Comparison of ENCODE assay signal across 17 cellular contexts in genomic region chr13:94950303-94950702, GRCh38.
DNase-seq lines count a peak whose midpoint lies in the region; ATAC-seq and TF ChIP-seq lines count a peak whose summit lies in the region.
"Had no signal": no experiment of that assay in that cellular context is flagged by ENCODE, and none has a peak within 500 bp of the region (broad histone marks: within the 10 kb centered on the region; RNA-seq: fewer than 3 reads in every experiment).

No MANE protein-coding gene starts in this region.

- ATAC-seq in Panc1 = no peak
- ATAC-seq: CD8-positive, alpha-beta T cell; left lung had no signal

- H3K4me3 Mint-ChIP-seq in endothelial cell (ENCODE audit: unreplicated experiment) = no peak overlapping the region
- H3K4me3 Mint-ChIP-seq: CD8-positive, alpha-beta T cell had no signal

- H3K9me3 Mint-ChIP-seq in endothelial cell (ENCODE audit: unreplicated experiment) = no peaks in the 10 kb centered on the region

- POLR2A ChIA-PET in Panc1 (lab: Charles Lee) = no interaction called here

- H3K27ac ChIP-seq in Panc1 (ENCODE audit: low read length) (no peak overlapping the region), mesenchymal stem cell (ENCODE audit: low read length, poor library complexity, severe bottlenecking) (no peak overlapping the region), tibial nerve (no peak overlapping the region)
- H3K27ac ChIP-seq: left lung, PC-9, sigmoid colon had no signal

- no peaks in the 10 kb centered on the region for H3K36me3 ChIP-seq in Panc1 (ENCODE audit: control insufficient read depth, insufficient read depth, low read length)
- no peaks in the 10 kb centered on the region for H3K36me3 ChIP-seq in mesenchymal stem cell (ENCODE audit: control insufficient read depth in 1 of 2, insufficient read depth in 2 of 2, low read depth in 1 of 2, low read length in 2 of 2)
- H3K36me3 ChIP-seq in tibial nerve = no peaks in the 10 kb centered on the region
- H3K36me3 ChIP-seq: left lung, MG63, sigmoid colon had no signal

- H2BK120ac ChIP-seq in mesenchymal stem cell (ENCODE audit: low read depth, low read length) = no peak overlapping the region

- H4K8ac ChIP-seq in mesenchymal stem cell (ENCODE audit: low read length) = no peak overlapping the region

- no peak overlapping the region for H4K91ac ChIP-seq in mesenchymal stem cell (ENCODE audit: low read length)

- H3K27ac Mint-ChIP-seq in endothelial cell (ENCODE audit: unreplicated experiment) = no peak overlapping the region
- H3K27ac Mint-ChIP-seq: CD8-positive, alpha-beta T cell had no signal

- no peak for TF ChIP-seq EP300 in tibial nerve (IDR thresholded peaks at IDR 0.05)

- H3K4me2 ChIP-seq in mesenchymal stem cell (ENCODE audit: low read length, poor library complexity, severe bottlenecking) = no peak overlapping the region
- H3K4me2 ChIP-seq: PC-9 had no signal

- H2BK15ac ChIP-seq in mesenchymal stem cell (ENCODE audit: low read depth, poor library complexity, severe bottlenecking) = no peak overlapping the region

- DNase-seq in EH (ENCODE audit: low read depth) (peak; percentile 32), Panc1 (ENCODE audit: low read depth, low spot score) (no peak), endothelial cell (ENCODE audit: low spot score) (peak; percentile 6), mesenchymal stem cell (peak; percentile 28), tibial nerve (ENCODE audit: low spot score in 2 of 2) (no peak), amniotic stem cell (lab: John Stamatoyannopoulos, UW) (no peak)
- no peak for DNase-seq in activated CD4-positive, alpha-beta T cell treated with anti-CD3 and anti-CD28 coated beads, Interleukin-2, amount 50 U/mL, for 4 hours
- no peak for DNase-seq in activated CD8-positive, alpha-beta memory T cell treated with anti-CD3 and anti-CD28 coated beads, Interleukin-2, amount 50 U/mL, for 4 hours
- DNase-seq: activated CD4-positive, alpha-beta T cell treated with anti-CD3 and anti-CD28 coated beads for 48 hours; CD8-positive, alpha-beta T cell; effector CD8-positive, alpha-beta T cell; GF-D8; left lung; MG63; NCI-H2171 treated with DMSO at 0.1 percent for 48 hours; PC-9; sigmoid colon had no signal

- in situ Hi-C loops in Panc1 (cut with HindIII; ENCODE audit: low pct_unique_long_range_greater_than_20kb, low sequenced_read_pairs) = no loop called here

- no peak overlapping the region for H2BK5ac ChIP-seq in mesenchymal stem cell (ENCODE audit: low read depth, low read length, poor library complexity, severe bottlenecking)

- H3K79me1 ChIP-seq in mesenchymal stem cell (replicated peaks; ENCODE audit: low read length, poor library complexity, severe bottlenecking) = no peaks in the 10 kb centered on the region

- no TSS peak for BruUV-seq in Panc1 (replicated peaks; lab: Mats Ljungman, UMichigan)

- H3K4me1 ChIP-seq in Panc1 (ENCODE audit: control insufficient read depth, insufficient read depth, low read length) (no peaks in the 10 kb centered on the region), mesenchymal stem cell (ENCODE audit: control insufficient read depth, insufficient read depth, low read depth, low read length) (no peaks in the 10 kb centered on the region), tibial nerve (no peaks in the 10 kb centered on the region)
- H3K4me1 ChIP-seq: left lung, sigmoid colon had no signal

- H3K4ac ChIP-seq in mesenchymal stem cell (ENCODE audit: low read depth in 1 of 2, low read length in 2 of 2) = no peak overlapping the region

- intact Hi-C loops in Panc1 (cut with micrococcal nuclease; ENCODE audit: unreplicated experiment) = no loop called here

- no peak overlapping the region for H3K14ac ChIP-seq in mesenchymal stem cell (ENCODE audit: low read length in 2 of 2)

- no peaks in the 10 kb centered on the region for H3K27me3 Mint-ChIP-seq in endothelial cell (ENCODE audit: unreplicated experiment)

- no peak overlapping the region for H3K9ac ChIP-seq in mesenchymal stem cell (ENCODE audit: low read length)

- H3K4me1 Mint-ChIP-seq in endothelial cell (ENCODE audit: unreplicated experiment) = peaks cover 6% of the 10 kb centered on the region

- peak; percentile 33; the same call in 1 of the 2 replicates for TF ChIP-seq CTCF in Panc1 (IDR thresholded peaks at IDR 0.05)
- TF ChIP-seq CTCF in endothelial cell (IDR thresholded peaks at IDR 0.05; ENCODE audit: unreplicated experiment) = no peak
- TF ChIP-seq CTCF in tibial nerve (IDR thresholded peaks at IDR 0.05) = no peak

- no peaks in the 10 kb centered on the region for H3K36me3 Mint-ChIP-seq in endothelial cell (ENCODE audit: low read depth, unreplicated experiment)
- H3K36me3 Mint-ChIP-seq: CD8-positive, alpha-beta T cell had no signal

- no peak overlapping the region for H2AK5ac ChIP-seq in mesenchymal stem cell (ENCODE audit: low read length, severe bottlenecking)

- CTCF ChIA-PET in Panc1 (lab: Charles Lee) = interaction anchor here (0.7 kb wide), 1 partner anchor 152 kb away, joined by 3 read pairs; no protein-coding TSS in a partner anchor

- no peak overlapping the region for H2AFZ ChIP-seq in mesenchymal stem cell (ENCODE audit: low read depth, low read length)
- H2AFZ ChIP-seq: PC-9 had no signal

- H3K23ac ChIP-seq in mesenchymal stem cell (ENCODE audit: low read length in 2 of 2) = no peak overlapping the region

- H3K18ac ChIP-seq in mesenchymal stem cell (ENCODE audit: low read depth in 1 of 2, low read length in 2 of 2) = no peak overlapping the region

- H3K4me3 ChIP-seq in Panc1 (ENCODE audit: low read depth in 2 of 2, low read length in 2 of 2) (no peak overlapping the region), mesenchymal stem cell (ENCODE audit: insufficient read depth in 1 of 2, low read depth in 1 of 2, low read length in 2 of 2) (no peak overlapping the region), tibial nerve (no peak overlapping the region)
- H3K4me3 ChIP-seq: left lung, MG63, PC-9, sigmoid colon had no signal

- H3K9me3 ChIP-seq in Panc1 (ENCODE audit: control insufficient read depth, insufficient read depth, low read depth, low read length) (no peaks in the 10 kb centered on the region), mesenchymal stem cell (ENCODE audit: control insufficient read depth, low read length) (no peaks in the 10 kb centered on the region), tibial nerve (peaks cover 0 to 10% (median 0%) of the 10 kb centered on the region in 4 donors)
- H3K9me3 ChIP-seq: left lung, MG63, sigmoid colon had no signal

- H3K27me3 ChIP-seq in Panc1 (ENCODE audit: control insufficient read depth, insufficient read depth, low read length) = no peaks in the 10 kb centered on the region
- H3K27me3 ChIP-seq in mesenchymal stem cell (ENCODE audit: control insufficient read depth in 1 of 2, insufficient read depth in 1 of 2, low read length in 2 of 2) = peaks cover 5 to 12% of the 10 kb centered on the region in 2 experiments
- H3K27me3 ChIP-seq in tibial nerve = no peaks in the 10 kb centered on the region
- H3K27me3 ChIP-seq: MG63, sigmoid colon had no signal

- no peak for TF ChIP-seq POLR2A in tibial nerve (IDR thresholded peaks at IDR 0.05)

- no peak overlapping the region for H2BK12ac ChIP-seq in mesenchymal stem cell (ENCODE audit: low read length in 2 of 2)

- 53% methylated on average over 8 of the region's 8 CpGs for WGBS in mesenchymal stem cell
- 55 to 57% methylated on average over 8 of the region's 8 CpGs for WGBS in tibial nerve, 2 donors

Comparison
In these comparisons a context has a peak if more than half of its experiments do, and no peak if none do; other contexts are left out.
1. DNase-seq: peak in EH (single experiment), endothelial cell (single experiment) and mesenchymal stem cell (single experiment); none in Panc1 (single experiment), tibial nerve (0 of 2), activated CD4-positive, alpha-beta T cell treated with anti-CD3 and anti-CD28 coated beads, Interleukin-2, amount 50 U/mL, for 4 hours (0 of 2), activated CD8-positive, alpha-beta memory T cell treated with anti-CD3 and anti-CD28 coated beads, Interleukin-2, amount 50 U/mL, for 4 hours (single experiment) and amniotic stem cell (single experiment).